In the genomic region with DNA sequence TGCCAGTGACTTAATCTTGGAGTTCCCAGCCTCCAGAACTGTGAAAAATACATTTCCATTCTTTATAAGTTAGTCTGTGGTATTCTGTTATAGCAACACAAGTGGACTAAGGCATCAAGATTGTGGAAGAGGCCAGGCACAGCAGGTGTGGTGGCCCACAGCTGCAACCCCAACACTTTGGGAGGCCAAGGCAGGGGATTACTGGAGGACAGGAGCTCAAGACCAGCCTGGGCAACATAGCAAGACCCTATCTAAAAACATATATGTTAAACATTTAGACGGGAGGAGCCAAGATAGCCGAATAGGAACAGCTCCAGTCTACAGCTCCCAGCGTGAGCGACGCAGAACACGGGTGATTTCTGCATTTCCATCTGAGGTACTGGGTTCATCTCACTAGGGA, we compare ENCODE assay signal across 25 cellular contexts.
"Had no signal": no experiment of that assay in that cellular context is flagged by ENCODE, and none has a peak within 500 bp of the region (broad histone marks: within the 10 kb centered on the region; RNA-seq: fewer than 3 reads in every experiment).

No MANE protein-coding gene starts in this region.

- H3K4me3 ChIP-seq: adrenal gland, ascending aorta, esophagus muscularis mucosa, left ventricle myocardium inferior, tibial artery had no signal

- H3K36me3 Mint-ChIP-seq: activated naive CD4-positive, alpha-beta T cell treated with anti-CD3 and anti-CD28 coated beads, Interleukin-2, amount 50 U/mL, for 24 hours; natural killer cell treated with Interleukin-12 subunit alpha and Interleukin-12 subunit beta and Interleukin-15 and Interleukin-18, amount 100 ng/mL, for 72 hours; T-cell had no signal

- ATAC-seq: natural killer cell treated with Interleukin-12 subunit alpha and Interleukin-12 subunit beta and Interleukin-15 and Interleukin-18, amount 100 ng/mL, for 72 hours; T-cell had no signal

- FAIRE-seq: frontal cortex, TTC549 had no signal

- H3K4me3 Mint-ChIP-seq: activated naive CD4-positive, alpha-beta T cell treated with anti-CD3 and anti-CD28 coated beads, Interleukin-2, amount 50 U/mL, for 24 hours; dendritic cell treated with granulocyte-macrophage colony-stimulating factor and Interleukin-4, amounts not matched to agents 40 ng/mL and 50 ng/mL, for 4 days; natural killer cell treated with Interleukin-12 subunit alpha and Interleukin-12 subunit beta and Interleukin-15 and Interleukin-18, amount 100 ng/mL, for 72 hours; stimulated activated naive CD8-positive, alpha-beta T cell treated with anti-CD3 and anti-CD28 coated beads, Interleukin-15, Interleukin-2, amounts not matched to agents 100 ng/mL and 50 ng/mL, for 24 hours had no signal

- DNase-seq: activated CD4-positive, alpha-beta T cell treated with anti-CD3 and anti-CD28 coated beads for 1 hour; activated CD4-positive, alpha-beta T cell treated with anti-CD3 and anti-CD28 coated beads, Interleukin-2, amount 50 U/mL, for 1 hour; activated gamma-delta T cell treated with Interleukin-2 at 50 U/mL for 16 hours; activated T-cell treated with anti-CD3 and anti-CD28 coated beads, Interleukin-2, amount 50 U/mL, for 1 hour; brain microvascular endothelial cell; caudate nucleus; effector memory CD4-positive, alpha-beta T cell; hypothalamus; kidney glomerular epithelial cell; left ventricle myocardium inferior; retina; stimulated activated CD4-positive, alpha-beta T cell treated with anti-CD3 and anti-CD28 coated beads, Interleukin-4, amount 100 ng/mL, for 24 hours; substantia nigra; tibial artery; WERI-Rb-1 had no signal

- H3K9me3 Mint-ChIP-seq: activated naive CD4-positive, alpha-beta T cell treated with anti-CD3 and anti-CD28 coated beads, Interleukin-2, amount 50 U/mL, for 24 hours; dendritic cell treated with granulocyte-macrophage colony-stimulating factor and Interleukin-4, amounts not matched to agents 40 ng/mL and 50 ng/mL, for 4 days; natural killer cell treated with Interleukin-12 subunit alpha and Interleukin-12 subunit beta and Interleukin-15 and Interleukin-18, amount 100 ng/mL, for 72 hours; stimulated activated naive CD8-positive, alpha-beta T cell treated with anti-CD3 and anti-CD28 coated beads, Interleukin-15, Interleukin-2, amounts not matched to agents 100 ng/mL and 50 ng/mL, for 24 hours; T-cell had no signal

- H3K9me3 ChIP-seq: adrenal gland, ascending aorta, esophagus muscularis mucosa, left ventricle myocardium inferior, tibial artery had no signal

- H3K27ac Mint-ChIP-seq: activated naive CD4-positive, alpha-beta T cell treated with anti-CD3 and anti-CD28 coated beads, Interleukin-2, amount 50 U/mL, for 24 hours; dendritic cell treated with granulocyte-macrophage colony-stimulating factor and Interleukin-4, amounts not matched to agents 40 ng/mL and 50 ng/mL, for 4 days; natural killer cell treated with Interleukin-12 subunit alpha and Interleukin-12 subunit beta and Interleukin-15 and Interleukin-18, amount 100 ng/mL, for 72 hours; stimulated activated naive CD8-positive, alpha-beta T cell treated with anti-CD3 and anti-CD28 coated beads, Interleukin-15, Interleukin-2, amounts not matched to agents 100 ng/mL and 50 ng/mL, for 24 hours had no signal

- H3K27ac ChIP-seq: adrenal gland, ascending aorta, brain microvascular endothelial cell, esophagus muscularis mucosa, left ventricle myocardium inferior, tibial artery, WERI-Rb-1 had no signal

- H3K27me3 Mint-ChIP-seq: activated naive CD4-positive, alpha-beta T cell treated with anti-CD3 and anti-CD28 coated beads, Interleukin-2, amount 50 U/mL, for 24 hours; stimulated activated naive CD8-positive, alpha-beta T cell treated with anti-CD3 and anti-CD28 coated beads, Interleukin-15, Interleukin-2, amounts not matched to agents 100 ng/mL and 50 ng/mL, for 24 hours; T-cell had no signal

- H3K27me3 ChIP-seq: adrenal gland, ascending aorta, brain microvascular endothelial cell, esophagus muscularis mucosa, tibial artery had no signal

- H3K36me3 ChIP-seq: adrenal gland, ascending aorta, brain microvascular endothelial cell, esophagus muscularis mucosa, left ventricle myocardium inferior, tibial artery, WERI-Rb-1 had no signal
